ENCODE assay signal across 1 cellular context in the genomic region with DNA sequence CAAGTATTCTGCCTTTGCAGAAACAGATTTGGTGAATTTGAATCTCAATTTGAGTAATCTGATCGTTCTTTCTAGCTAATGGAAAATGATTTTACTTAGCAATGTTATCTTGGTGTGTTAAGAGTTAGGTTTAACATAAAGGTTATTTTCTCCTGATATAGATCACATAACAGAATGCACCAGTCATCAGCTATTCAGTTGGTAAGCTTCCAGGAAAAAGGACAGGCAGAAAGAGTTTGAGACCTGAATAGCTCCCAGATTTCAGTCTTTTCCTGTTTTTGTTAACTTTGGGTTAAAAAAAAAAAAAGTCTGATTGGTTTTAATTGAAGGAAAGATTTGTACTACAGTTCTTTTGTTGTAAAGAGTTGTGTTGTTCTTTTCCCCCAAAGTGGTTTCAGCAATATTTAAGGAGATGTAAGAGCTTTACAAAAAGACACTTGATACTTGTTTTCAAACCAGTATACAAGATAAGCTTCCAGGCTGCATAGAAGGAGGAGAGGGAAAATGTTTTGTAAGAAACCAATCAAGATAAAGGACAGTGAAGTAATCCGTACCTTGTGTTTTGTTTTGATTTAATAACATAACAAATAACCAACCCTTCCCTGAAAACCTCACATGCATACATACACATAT.
TF ChIP-seq lines count a peak whose summit lies in the region.

No MANE protein-coding gene starts in this region.

TF ChIP-seq in HepG2, 621 proteins besides CTCF, POLR2A, EP300 and RAD21:
- TF ChIP-seq ZZZ3 (CRISPR knock-in tag; IDR thresholded peaks at IDR 0.05; ENCODE audit: borderline replicate concordance) (no peak), ZNF549 (CRISPR knock-in tag; IDR thresholded peaks at IDR 0.05) (no peak), ISX (CRISPR knock-in tag; conservative IDR thresholded peaks at IDR 0.05) (no peak), ZNF674 (CRISPR knock-in tag; IDR thresholded peaks at IDR 0.05; ENCODE audit: low read depth) (no peak), ZBTB3 (CRISPR knock-in tag; IDR thresholded peaks at IDR 0.05; ENCODE audit: borderline replicate concordance, low read depth) (no peak), ISL2 (CRISPR knock-in tag; IDR thresholded peaks at IDR 0.05) (no peak), KAT2B (IDR thresholded peaks at IDR 0.05; ENCODE audit: borderline replicate concordance, low read depth, low read length) (no peak), ZNF232 (CRISPR knock-in tag; IDR thresholded peaks at IDR 0.05; ENCODE audit: borderline replicate concordance) (no peak), SOX5 (CRISPR knock-in tag; IDR thresholded peaks at IDR 0.05; ENCODE audit: borderline replicate concordance) (no peak), CREB1 (IDR thresholded peaks at IDR 0.05) (no peak), CREB1 (CRISPR knock-in tag; IDR thresholded peaks at IDR 0.05) (no peak)
- TF ChIP-seq, protein P1, sequence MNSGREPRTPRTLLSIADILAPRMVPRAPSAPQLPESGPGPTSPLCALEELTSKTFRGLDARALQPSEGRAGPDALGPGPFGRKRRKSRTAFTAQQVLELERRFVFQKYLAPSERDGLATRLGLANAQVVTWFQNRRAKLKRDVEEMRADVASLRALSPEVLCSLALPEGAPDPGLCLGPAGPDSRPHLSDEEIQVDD (CRISPR knock-in tag; IDR thresholded peaks at IDR 0.05; ENCODE audit: borderline replicate concordance), result no peak
- TF ChIP-seq, protein P2, sequence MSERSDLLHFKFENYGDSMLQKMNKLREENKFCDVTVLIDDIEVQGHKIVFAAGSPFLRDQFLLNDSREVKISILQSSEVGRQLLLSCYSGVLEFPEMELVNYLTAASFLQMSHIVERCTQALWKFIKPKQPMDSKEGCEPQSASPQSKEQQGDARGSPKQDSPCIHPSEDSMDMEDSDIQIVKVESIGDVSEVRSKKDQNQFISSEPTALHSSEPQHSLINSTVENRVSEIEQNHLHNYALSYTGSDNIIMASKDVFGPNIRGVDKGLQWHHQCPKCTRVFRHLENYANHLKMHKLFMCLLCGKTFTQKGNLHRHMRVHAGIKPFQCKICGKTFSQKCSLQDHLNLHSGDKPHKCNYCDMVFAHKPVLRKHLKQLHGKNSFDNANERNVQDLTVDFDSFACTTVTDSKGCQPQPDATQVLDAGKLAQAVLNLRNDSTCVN (CRISPR knock-in tag; IDR thresholded peaks at IDR 0.05; ENCODE audit: borderline replicate concordance), result no peak
- TF ChIP-seq, protein P3, sequence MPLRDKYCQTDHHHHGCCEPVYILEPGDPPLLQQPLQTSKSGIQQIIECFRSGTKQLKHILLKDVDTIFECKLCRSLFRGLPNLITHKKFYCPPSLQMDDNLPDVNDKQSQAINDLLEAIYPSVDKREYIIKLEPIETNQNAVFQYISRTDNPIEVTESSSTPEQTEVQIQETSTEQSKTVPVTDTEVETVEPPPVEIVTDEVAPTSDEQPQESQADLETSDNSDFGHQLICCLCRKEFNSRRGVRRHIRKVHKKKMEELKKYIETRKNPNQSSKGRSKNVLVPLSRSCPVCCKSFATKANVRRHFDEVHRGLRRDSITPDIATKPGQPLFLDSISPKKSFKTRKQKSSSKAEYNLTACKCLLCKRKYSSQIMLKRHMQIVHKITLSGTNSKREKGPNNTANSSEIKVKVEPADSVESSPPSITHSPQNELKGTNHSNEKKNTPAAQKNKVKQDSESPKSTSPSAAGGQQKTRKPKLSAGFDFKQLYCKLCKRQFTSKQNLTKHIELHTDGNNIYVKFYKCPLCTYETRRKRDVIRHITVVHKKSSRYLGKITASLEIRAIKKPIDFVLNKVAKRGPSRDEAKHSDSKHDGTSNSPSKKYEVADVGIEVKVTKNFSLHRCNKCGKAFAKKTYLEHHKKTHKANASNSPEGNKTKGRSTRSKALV (CRISPR knock-in tag; IDR thresholded peaks at IDR 0.05), result no peak
